ENCODE assay signal across 18 cellular contexts in genomic region chr1:39063775-39064174, GRCh38.
"Had no signal": no experiment of that assay in that cellular context is flagged by ENCODE, and none has a peak within 500 bp of the region (broad histone marks: within the 10 kb centered on the region; RNA-seq: fewer than 3 reads in every experiment).

No MANE protein-coding gene starts in this region.

- H3K4me3 ChIP-seq: cardiac muscle cell, suprapubic skin had no signal

- H3K36me3 Mint-ChIP-seq: activated CD4-positive, alpha-beta memory T cell treated with anti-CD3 and anti-CD28 coated beads for 36 hours; activated CD8-positive, alpha-beta memory T cell treated with anti-CD3 and anti-CD28 coated beads, Interleukin-2, amount 10 ng/mL, durations not matched to agents 7 days and 5 days; activated naive CD4-positive, alpha-beta T cell treated with anti-CD3 and anti-CD28 coated beads, Interleukin-2, amount 50 U/mL, for 72 hours had no signal

- H3K4me1 ChIP-seq: foreskin keratinocyte, parathyroid adenoma, suprapubic skin had no signal

- H3K9me3 ChIP-seq: SK-N-SH, suprapubic skin had no signal

- H3K4me3 Mint-ChIP-seq: activated CD4-positive, alpha-beta memory T cell treated with anti-CD3 and anti-CD28 coated beads for 36 hours; activated CD8-positive, alpha-beta memory T cell treated with anti-CD3 and anti-CD28 coated beads, Interleukin-2, amount 10 ng/mL, durations not matched to agents 7 days and 5 days; naive thymus-derived CD4-positive, alpha-beta T cell; T-cell had no signal

- H3K36me3 ChIP-seq: cardiac muscle cell, suprapubic skin, WERI-Rb-1 had no signal

- H3K27ac ChIP-seq: cardiac muscle cell, foreskin keratinocyte, parathyroid adenoma, suprapubic skin, WERI-Rb-1 had no signal

- H3K9me3 Mint-ChIP-seq: activated CD4-positive, alpha-beta memory T cell treated with anti-CD3 and anti-CD28 coated beads for 36 hours; activated naive CD4-positive, alpha-beta T cell treated with anti-CD3 and anti-CD28 coated beads, Interleukin-2, amount 50 U/mL, for 72 hours; naive thymus-derived CD4-positive, alpha-beta T cell; T-cell had no signal

- H3K4me2 ChIP-seq: SK-N-SH had no signal

- H3K27me3 Mint-ChIP-seq: activated CD4-positive, alpha-beta memory T cell treated with anti-CD3 and anti-CD28 coated beads for 36 hours; activated CD8-positive, alpha-beta memory T cell treated with anti-CD3 and anti-CD28 coated beads, Interleukin-2, amount 10 ng/mL, durations not matched to agents 7 days and 5 days; naive thymus-derived CD4-positive, alpha-beta T cell; T-cell had no signal

- H3K27me3 ChIP-seq: cardiac muscle cell, foreskin keratinocyte, suprapubic skin had no signal

- ATAC-seq: activated CD8-positive, alpha-beta memory T cell treated with anti-CD3 and anti-CD28 coated beads, Interleukin-2, amount 10 ng/mL, durations not matched to agents 7 days and 5 days; activated naive CD4-positive, alpha-beta T cell treated with anti-CD3 and anti-CD28 coated beads, Interleukin-2, amount 50 U/mL, for 72 hours; foreskin keratinocyte; naive thymus-derived CD4-positive, alpha-beta T cell; T-cell had no signal

- DNase-seq: activated CD4-positive, alpha-beta memory T cell treated with anti-CD3 and anti-CD28 coated beads for 36 hours; activated CD8-positive, alpha-beta memory T cell treated with anti-CD3 and anti-CD28 coated beads, Interleukin-2, amount 10 ng/mL, durations not matched to agents 7 days and 5 days; activated T-cell treated with anti-CD3 and anti-CD28 coated beads, Interleukin-2, amount 50 U/mL, for 1 hour; effector CD8-positive, alpha-beta T cell; foreskin keratinocyte; mammary epithelial cell; naive thymus-derived CD4-positive, alpha-beta T cell; SK-N-SH; stimulated activated CD4-positive, alpha-beta T cell treated with anti-CD3 and anti-CD28 coated beads, Interleukin-2, amount 100 ng/mL, for 48 hours; stimulated activated naive CD4-positive, alpha-beta T cell treated with Interleukin-2 at 50 U/mL for 16 hours; T-cell; T-helper 9 cell; trophoblast cell; WERI-Rb-1 had no signal

- H3K9ac ChIP-seq: parathyroid adenoma, SK-N-SH had no signal

- H3K4me1 Mint-ChIP-seq: activated CD8-positive, alpha-beta memory T cell treated with anti-CD3 and anti-CD28 coated beads, Interleukin-2, amount 10 ng/mL, durations not matched to agents 7 days and 5 days; naive thymus-derived CD4-positive, alpha-beta T cell; T-cell had no signal

- H3K27ac Mint-ChIP-seq: activated CD4-positive, alpha-beta memory T cell treated with anti-CD3 and anti-CD28 coated beads for 36 hours; activated CD8-positive, alpha-beta memory T cell treated with anti-CD3 and anti-CD28 coated beads, Interleukin-2, amount 10 ng/mL, durations not matched to agents 7 days and 5 days; naive thymus-derived CD4-positive, alpha-beta T cell; T-cell had no signal
